ENCODE assay signal across 8 cellular contexts in the genomic region with DNA sequence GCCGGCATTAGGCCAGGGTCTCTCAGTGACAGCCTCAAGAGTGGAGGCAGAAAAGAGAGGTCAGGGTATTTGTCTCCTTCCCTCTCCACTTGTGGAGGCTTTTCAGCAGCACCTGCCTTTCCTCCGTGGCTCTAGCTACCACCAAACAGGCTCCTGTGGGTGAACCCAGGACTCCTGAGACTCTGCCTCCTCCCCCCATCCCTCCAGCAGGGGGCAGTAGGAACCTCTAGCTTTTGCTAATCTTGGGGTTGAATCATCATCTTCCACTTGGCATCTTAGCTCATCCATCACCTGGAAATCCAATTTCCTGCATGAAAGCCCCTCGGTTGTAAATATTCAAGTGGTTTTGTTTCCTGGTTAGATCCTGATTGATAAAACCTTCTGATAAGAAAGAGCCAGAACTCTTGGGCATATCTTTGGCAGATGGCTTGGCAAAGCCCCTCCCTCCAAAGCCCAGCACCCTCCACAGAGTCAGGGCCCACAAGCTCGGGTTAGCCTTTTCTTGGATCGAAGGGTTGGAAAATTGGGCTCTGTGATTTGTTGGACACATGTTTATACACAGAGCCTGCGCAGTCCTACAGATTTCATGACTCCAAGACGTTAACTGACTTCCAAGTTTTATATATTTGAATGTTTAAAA.
DNase-seq lines count a peak whose midpoint lies in the region; ATAC-seq and TF ChIP-seq lines count a peak whose summit lies in the region.

No MANE protein-coding gene starts in this region.

- H3K9ac ChIP-seq in GM23248 = no peak overlapping the region

- no peaks in the 10 kb centered on the region for H3K36me3 ChIP-seq in DOHH2 (ENCODE audit: control insufficient read depth, low read length)
- no peaks in the 10 kb centered on the region for H3K36me3 ChIP-seq in GM23248 (ENCODE audit: low read depth)
- H3K36me3 ChIP-seq in mucosa of descending colon (ENCODE audit: low read depth) = no peaks in the 10 kb centered on the region

- 20 to 22% methylated on average over 7 of the region's 7 CpGs for WGBS in GM23248 (ENCODE audit: low coverage in 1 of 2, low lambda C conversion rate in 2 of 2, missing lambda C conversion rate in 2 of 2), 2 experiments

- TF ChIP-seq CTCF in DOHH2 (IDR thresholded peaks at IDR 0.05; ENCODE audit: low read depth, low read length, poor library complexity, severe bottlenecking) (peak; percentile 67), mucosa of descending colon (IDR thresholded peaks at IDR 0.05) (no peak)

- H3K27ac ChIP-seq in DOHH2 (ENCODE audit: low read depth, low read length) (no peak overlapping the region), GM23248 (no peak overlapping the region)

- in situ Hi-C loops in GM23248 (cut with MboI) = no loop called here

- H3K9me3 ChIP-seq in DOHH2 (ENCODE audit: control insufficient read depth, insufficient read depth, low read length) (no peaks in the 10 kb centered on the region), GM23248 (ENCODE audit: low read depth) (no peaks in the 10 kb centered on the region), mucosa of descending colon (no peaks in the 10 kb centered on the region)

- no peaks in the 10 kb centered on the region for H3K4me1 ChIP-seq in DOHH2 (ENCODE audit: control insufficient read depth, low read length)
- no peaks in the 10 kb centered on the region for H3K4me1 ChIP-seq in GM23248 (ENCODE audit: insufficient read depth)
- H3K4me1 ChIP-seq in mucosa of descending colon (ENCODE audit: low read depth) = no peaks in the 10 kb centered on the region

- H3K79me2 ChIP-seq in DOHH2 (ENCODE audit: control insufficient read depth, low read length) = no peaks in the 10 kb centered on the region
- H3K79me2 ChIP-seq in GM23248 (ENCODE audit: insufficient read depth) = no peaks in the 10 kb centered on the region

- H3K4me2 ChIP-seq in DOHH2 (ENCODE audit: low read length) (no peak overlapping the region), GM23248 (ENCODE audit: unreplicated experiment) (no peak overlapping the region)

- no peak overlapping the region for H3K4me3 ChIP-seq in DOHH2 (ENCODE audit: low read length)
- no peak overlapping the region for H3K4me3 ChIP-seq in GM23248
- H3K4me3 ChIP-seq in mucosa of descending colon = no peak overlapping the region

- H2AFZ ChIP-seq in GM23248 = no peak overlapping the region

- H3K27me3 ChIP-seq in DOHH2 (ENCODE audit: control insufficient read depth, low read length) (no peaks in the 10 kb centered on the region), GM23248 (replicated peaks; ENCODE audit: insufficient read depth) (no peaks in the 10 kb centered on the region)

- no peaks in the 10 kb centered on the region for H3K9me2 ChIP-seq in DOHH2 (replicated peaks; ENCODE audit: control insufficient read depth, low read length)
- no peaks in the 10 kb centered on the region for H3K9me2 ChIP-seq in GM23248 (ENCODE audit: insufficient read depth)

- no peaks in the 10 kb centered on the region for H3F3A ChIP-seq in DOHH2 (ENCODE audit: control insufficient read depth, insufficient read depth)
- H3F3A ChIP-seq in GM23248 (ENCODE audit: insufficient read depth) = no peaks in the 10 kb centered on the region

- H4K20me1 ChIP-seq in DOHH2 (ENCODE audit: control insufficient read depth, insufficient read depth, low read depth, low read length) (no peaks in the 10 kb centered on the region), GM23248 (ENCODE audit: insufficient read depth) (no peaks in the 10 kb centered on the region)

- intact Hi-C loops in mucosa of descending colon (cut with DNase I, micrococcal nuclease) = no loop called here

- DNase-seq in GM23248 = peak; percentile 8
- peak; percentile 34 for DNase-seq in amniotic epithelial cell (ENCODE audit: low read depth)
- DNase-seq in mucosa of descending colon = peak in 2 of 3 donors; percentile 53 to 71
- DNase-seq in NCI-H146 (lab: John Stamatoyannopoulos, UW) = no peak
- DNase-seq in NCI-H1105 treated with DMSO at 0.1 percent for 48 hours (lab: John Stamatoyannopoulos, UW) = no peak
- no peak for DNase-seq in activated gamma-delta T cell treated with Interleukin-2 at 50 U/mL for 16 hours

- peak; percentile 63 for ATAC-seq in mucosa of descending colon
- ATAC-seq in HG03175 (IDR thresholded peaks at IDR 0.05; ENCODE audit: unreplicated experiment) = no peak

Comparison
In these comparisons a context has a peak if more than half of its experiments do, and no peak if none do; other contexts are left out.
1. DNase-seq: peak in GM23248 (single experiment), amniotic epithelial cell (single experiment) and mucosa of descending colon (2 of 3); none in NCI-H146 (single experiment), NCI-H1105 treated with DMSO at 0.1 percent for 48 hours (single experiment) and activated gamma-delta T cell treated with Interleukin-2 at 50 U/mL for 16 hours (single experiment).